In the genomic region with DNA sequence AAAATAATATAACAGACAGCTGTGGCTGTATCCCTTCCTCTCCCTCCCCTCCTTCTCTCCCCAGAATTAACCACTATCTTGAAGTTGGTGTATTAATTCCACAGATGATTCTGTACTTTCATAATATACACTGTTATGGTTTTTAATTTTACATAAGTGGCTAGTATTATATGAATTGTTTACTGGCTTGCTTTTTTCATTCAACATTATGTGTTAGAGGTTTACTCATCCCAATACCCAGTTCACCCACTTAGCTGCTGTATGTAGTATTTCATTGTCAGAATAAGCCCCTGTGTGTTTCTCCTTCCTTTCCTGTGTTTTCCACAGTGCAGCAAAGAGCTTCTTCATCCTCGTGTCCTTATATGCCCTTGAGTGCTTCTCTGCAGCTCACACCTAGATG, we compare ENCODE assay signal across 29 cellular contexts.
"Had no signal": no experiment of that assay in that cellular context is flagged by ENCODE, and none has a peak within 500 bp of the region (broad histone marks: within the 10 kb centered on the region; RNA-seq: fewer than 3 reads in every experiment).

No MANE protein-coding gene starts in this region.

- FAIRE-seq: endothelial cell of umbilical vein, keratinocyte, pancreas had no signal

- H3K27ac ChIP-seq: colonic mucosa, esophagus muscularis mucosa, foreskin keratinocyte, gastroesophageal sphincter, neutrophil, pancreas, testis, tibial artery had no signal

- H3K9me3 ChIP-seq: colonic mucosa, esophagus muscularis mucosa, mucosa of descending colon, neutrophil, pancreas, testis, tibial artery had no signal

- DNase-seq: colonic mucosa; dermis blood vessel endothelial cell; effector memory CD4-positive, alpha-beta T cell; foreskin keratinocyte; hypothalamus; mesenchymal stem cell; mucosa of descending colon; naive B cell; pancreas; retina; stimulated activated CD4-positive, alpha-beta T cell treated with anti-CD3 and anti-CD28 coated beads, Interleukin-12 subunit alpha, Interleukin-12 subunit beta, amount 100 ng/mL, for 4 hours; stimulated activated CD4-positive, alpha-beta T cell treated with anti-CD3 and anti-CD28 coated beads, Interleukin-1b, Interleukin-23, amount 100 ng/mL, for 48 hours; stimulated activated CD4-positive, alpha-beta T cell treated with anti-CD3 and anti-CD28 coated beads, Interleukin-4, amount 100 ng/mL, for 1 hour; stimulated activated CD8-positive, alpha-beta memory T cell treated with anti-CD3 and anti-CD28 coated beads, Interleukin-4, amount 100 ng/mL, for 48 hours; stimulated activated naive CD8-positive, alpha-beta T cell treated with anti-CD3 and anti-CD28 coated beads, Interleukin-15, Interleukin-2, amounts not matched to agents 100 U/mL and 50 U/mL, for 24 hours; substantia nigra; testis; tibial artery had no signal

- H3K9me3 Mint-ChIP-seq: natural killer cell treated with Interleukin-12 subunit alpha and Interleukin-12 subunit beta and Interleukin-15 and Interleukin-18, amount 100 ng/mL, for 72 hours; type B pancreatic cell had no signal

- H3K4me1 ChIP-seq: colonic mucosa, foreskin keratinocyte, tibial artery had no signal

- H3K27ac Mint-ChIP-seq: mesothelial cell of epicardium; natural killer cell treated with Interleukin-12 subunit alpha and Interleukin-12 subunit beta and Interleukin-15 and Interleukin-18, amount 100 ng/mL, for 72 hours; type B pancreatic cell had no signal

- H3K4me1 Mint-ChIP-seq: neural crest cell had no signal

- H3K27me3 ChIP-seq: colonic mucosa, esophagus muscularis mucosa, foreskin keratinocyte, gastroesophageal sphincter, neutrophil, pancreas, testis, tibial artery had no signal

- ATAC-seq: foreskin keratinocyte; gastroesophageal sphincter; pancreas; sciatic nerve; stimulated activated naive CD8-positive, alpha-beta T cell treated with anti-CD3 and anti-CD28 coated beads, Interleukin-15, Interleukin-2, amounts not matched to agents 100 U/mL and 50 U/mL, for 24 hours had no signal

- H3K36me3 ChIP-seq: colonic mucosa, neutrophil, pancreas had no signal

- H3K27me3 Mint-ChIP-seq: naive B cell, type B pancreatic cell had no signal

- H3K4me3 ChIP-seq: colonic mucosa, esophagus muscularis mucosa, gastroesophageal sphincter, mucosa of descending colon, pancreas, smooth muscle cell, testis, tibial artery had no signal

- H3K4me3 Mint-ChIP-seq: mesothelial cell of epicardium; natural killer cell treated with Interleukin-12 subunit alpha and Interleukin-12 subunit beta and Interleukin-15 and Interleukin-18, amount 100 ng/mL, for 72 hours; neural crest cell; type B pancreatic cell had no signal
